In the genomic region with DNA sequence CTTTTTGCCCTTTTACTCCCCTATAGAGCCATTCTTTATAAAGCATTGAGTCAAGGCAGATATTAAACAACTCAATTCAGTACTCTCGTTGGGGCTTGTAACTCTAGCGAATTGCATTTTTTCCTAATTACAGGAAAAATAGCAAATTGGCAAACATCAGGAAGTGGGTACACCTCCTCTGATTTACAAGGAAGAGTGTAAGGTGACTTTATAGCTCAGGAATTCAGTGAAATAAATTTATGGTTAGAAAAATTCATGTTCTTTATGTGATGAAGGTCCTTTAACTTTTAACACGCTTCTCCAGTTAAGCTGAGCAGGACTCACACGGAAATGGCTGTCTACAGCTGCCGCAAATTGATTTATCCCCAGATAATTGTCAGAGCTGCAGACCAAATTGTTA, we compare ENCODE assay signal across 23 cellular contexts.
"Had no signal": no experiment of that assay in that cellular context is flagged by ENCODE, and none has a peak within 500 bp of the region (broad histone marks: within the 10 kb centered on the region; RNA-seq: fewer than 3 reads in every experiment).

No MANE protein-coding gene starts in this region.

- DNase-seq: hippocampal formation; kidney; left colon; left ventricle myocardium inferior; midbrain; mucosa of descending colon; naive thymus-derived CD4-positive, alpha-beta T cell; ovary; right lobe of liver; stimulated activated CD4-positive, alpha-beta T cell treated with anti-CD3 and anti-CD28 coated beads, Interleukin-1b, Interleukin-23, amount 100 ng/mL, for 48 hours; stimulated activated CD4-positive, alpha-beta T cell treated with anti-CD3 and anti-CD28 coated beads, Interleukin-2, amount 100 ng/mL, for 48 hours; stimulated activated CD4-positive, alpha-beta T cell treated with anti-CD3 and anti-CD28 coated beads, Interleukin-4, amount 100 ng/mL, for 4 hours; stimulated activated CD8-positive, alpha-beta memory T cell treated with anti-CD3 and anti-CD28 coated beads, Interleukin-4, amount 100 ng/mL, for 48 hours; stimulated activated naive CD4-positive, alpha-beta T cell treated with Interleukin-2 at 50 U/mL for 16 hours; stimulated activated naive CD8-positive, alpha-beta T cell treated with anti-CD3 and anti-CD28 coated beads, Interleukin-15, amount 100 ng/mL, for 72 hours; substantia nigra had no signal

- H3K4me2 ChIP-seq: smooth muscle cell had no signal

- FAIRE-seq: kidney had no signal

- H3K4me1 ChIP-seq: left ventricle myocardium inferior, right atrium auricular region, right lobe of liver, vagina had no signal

- H3K27me3 ChIP-seq: ovary, right atrium auricular region, right lobe of liver, tibial nerve, vagina had no signal

- H3K9me3 ChIP-seq: left ventricle myocardium inferior, mucosa of descending colon, ovary, right atrium auricular region, right lobe of liver, tibial nerve, vagina had no signal

- H3K36me3 ChIP-seq: left ventricle myocardium inferior, ovary, right atrium auricular region, right lobe of liver, tibial nerve, vagina had no signal

- H3K4me3 ChIP-seq: left ventricle myocardium inferior, lung, mucosa of descending colon, ovary, right atrium auricular region, right lobe of liver, smooth muscle cell, tibial nerve, vagina had no signal

- H3K27ac ChIP-seq: left ventricle myocardium inferior, ovary, right atrium auricular region, right lobe of liver, tibial nerve, vagina had no signal

- ATAC-seq: left colon; mucosa of descending colon; naive thymus-derived CD4-positive, alpha-beta T cell; natural killer cell treated with Interleukin-12 subunit alpha and Interleukin-12 subunit beta and Interleukin-15 and Interleukin-18, amount 100 ng/mL, for 72 hours; right lobe of liver; stimulated activated memory B cell treated with anti-CD40 and anti-IgM and Interleukin-4, amounts not matched to agents 10 μg/mL and 1 μg/mL and 100 μg/mL, for 72 hours; stimulated activated naive CD8-positive, alpha-beta T cell treated with anti-CD3 and anti-CD28 coated beads, Interleukin-15, amount 100 ng/mL, for 72 hours had no signal
